Comparison of ENCODE assay signal across 1 cellular context in genomic region chr2:238286095-238286494, GRCh38.
TF ChIP-seq lines count a peak whose summit lies in the region.

No MANE protein-coding gene starts in this region.

TF ChIP-seq in HepG2, 621 proteins besides CTCF, POLR2A, EP300 and RAD21 (continued from another document):
- TF ChIP-seq PHF21A (CRISPR knock-in tag; IDR thresholded peaks at IDR 0.05) (peak; percentile 43; the same call in 1 of the 2 replicates), ARID2 (CRISPR knock-in tag; IDR thresholded peaks at IDR 0.05; ENCODE audit: borderline replicate concordance) (peak; percentile 66; the same call in 1 of the 2 replicates), MIER3 (CRISPR knock-in tag; IDR thresholded peaks at IDR 0.05; ENCODE audit: borderline replicate concordance) (0 out of 2 replicates have a peak, but pooled peaks have one; percentile 4), MAFF (IDR thresholded peaks at IDR 0.05; ENCODE audit: low read depth, low read length) (no peak), ZHX1 (CRISPR knock-in tag; IDR thresholded peaks at IDR 0.05; ENCODE audit: low read depth) (no peak), RFX1 (IDR thresholded peaks at IDR 0.05) (no peak), NFATC3 (CRISPR knock-in tag; IDR thresholded peaks at IDR 0.05) (0 out of 2 replicates have a peak, but pooled peaks have one; percentile 2), SMC3 (IDR thresholded peaks at IDR 0.05; ENCODE audit: low read length) (no peak), TFE3 (CRISPR knock-in tag; IDR thresholded peaks at IDR 0.05) (peak; percentile 2; the same call in 1 of the 2 replicates), ZNF329 (CRISPR knock-in tag; IDR thresholded peaks at IDR 0.05; ENCODE audit: low read depth) (no peak)
